8 cellular contexts compared by ENCODE assay signal in genomic region chr17:15502315-15503112, GRCh38. TPM values are rescaled to one million over a fixed set of nuclear protein-coding genes. Genes with fewer than 3 reads are reported as not detected.
DNase-seq lines count a peak whose midpoint lies in the region; ATAC-seq and TF ChIP-seq lines count a peak whose summit lies in the region.

No MANE protein-coding gene starts in this region.

- TF ChIP-seq CTCF in LNCaP clone FGC (IDR thresholded peaks at IDR 0.05; ENCODE audit: control insufficient read depth, extremely low read depth, insufficient read depth) (peak; percentile 83), kidney epithelial cell (IDR thresholded peaks at IDR 0.05; ENCODE audit: insufficient read depth, low read length, poor library complexity, severe bottlenecking) (peak; percentile 95)

- ATAC-seq in GM21737 (IDR thresholded peaks at IDR 0.05; ENCODE audit: unreplicated experiment) = peak; percentile 89

- no peaks in the 10 kb centered on the region for H3K36me3 ChIP-seq in kidney epithelial cell (ENCODE audit: control insufficient read depth, insufficient read depth, low read length)

- H3K27me3 ChIP-seq in kidney epithelial cell (ENCODE audit: control insufficient read depth, insufficient read depth, low read length) = no peaks in the 10 kb centered on the region

- peak; percentile 81 for DNase-seq in Daoy (ENCODE audit: low read depth)
- no peak for DNase-seq in LNCaP clone FGC (ENCODE audit: low read depth)
- DNase-seq in activated CD4-positive, CD25-positive, alpha-beta regulatory T cell treated with anti-CD3 and anti-CD28 coated beads, Interleukin-2, amount 50 U/mL, for 16 hours (ENCODE audit: low read depth, low spot score) = peak; percentile 39
- peak in 59 of 61 donors; percentile 15 to 88 (median 72) for DNase-seq in caudate nucleus (lab: John Stamatoyannopoulos, UW)
- no peak for DNase-seq in kidney epithelial cell (ENCODE audit: low read depth)
- peak; percentile 88 for DNase-seq in stimulated activated CD4-positive, alpha-beta T cell treated with anti-CD3 and anti-CD28 coated beads, Interleukin-15, amount 100 ng/mL, for 24 hours
- no peak for DNase-seq in NOMO-1 treated with dmso at 0.1 percent for 144 hours (lab: John Stamatoyannopoulos, UW; ENCODE audit: unreplicated experiment)

- peak overlapping the region; percentile 74 for H3K27ac ChIP-seq in caudate nucleus (ENCODE audit: low read depth, low read length)

- no peak overlapping the region for H3K4me3 ChIP-seq in LNCaP clone FGC (ENCODE audit: low read depth, low read length)
- H3K4me3 ChIP-seq in kidney epithelial cell (ENCODE audit: low read depth, low read length) = no peak overlapping the region

RNA-seq across cellular contexts. Expression of gene CDRT4, which starts 35.1 kb away (rescaled TPM):
- total RNA-seq in Daoy (2014; rRNA removed; shearing (Covaris generic)) = 0.80 and 1.9 TPM in 2 replicates
- total RNA-seq in kidney epithelial cell = 2.2 and 3.6 TPM in 2 replicates

Comparison
In these comparisons a context has a peak if more than half of its experiments do, and no peak if none do; other contexts are left out.
1. DNase-seq: peak in Daoy (single experiment), activated CD4-positive, CD25-positive, alpha-beta regulatory T cell treated with anti-CD3 and anti-CD28 coated beads, Interleukin-2, amount 50 U/mL, for 16 hours (single experiment), caudate nucleus (59 of 61) and stimulated activated CD4-positive, alpha-beta T cell treated with anti-CD3 and anti-CD28 coated beads, Interleukin-15, amount 100 ng/mL, for 24 hours (single experiment); none in LNCaP clone FGC (single experiment), kidney epithelial cell (single experiment) and NOMO-1 treated with dmso at 0.1 percent for 144 hours (single experiment).